8 cellular contexts compared by ENCODE assay signal in genomic region chr16:87950765-87951549, GRCh38. TPM values are rescaled to one million over a fixed set of nuclear protein-coding genes. Genes with fewer than 3 reads are reported as not detected.
DNase-seq lines count a peak whose midpoint lies in the region; ATAC-seq, FAIRE-seq and TF ChIP-seq lines count a peak whose summit lies in the region.

A gene with protein sequence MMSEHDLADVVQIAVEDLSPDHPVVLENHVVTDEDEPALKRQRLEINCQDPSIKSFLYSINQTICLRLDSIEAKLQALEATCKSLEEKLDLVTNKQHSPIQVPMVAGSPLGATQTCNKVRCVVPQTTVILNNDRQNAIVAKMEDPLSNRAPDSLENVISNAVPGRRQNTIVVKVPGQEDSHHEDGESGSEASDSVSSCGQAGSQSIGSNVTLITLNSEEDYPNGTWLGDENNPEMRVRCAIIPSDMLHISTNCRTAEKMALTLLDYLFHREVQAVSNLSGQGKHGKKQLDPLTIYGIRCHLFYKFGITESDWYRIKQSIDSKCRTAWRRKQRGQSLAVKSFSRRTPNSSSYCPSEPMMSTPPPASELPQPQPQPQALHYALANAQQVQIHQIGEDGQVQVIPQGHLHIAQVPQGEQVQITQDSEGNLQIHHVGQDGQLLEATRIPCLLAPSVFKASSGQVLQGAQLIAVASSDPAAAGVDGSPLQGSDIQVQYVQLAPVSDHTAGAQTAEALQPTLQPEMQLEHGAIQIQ (plus strand): TSS chr16:87951434. CDS start chr16:87975116, 23,682 bp downstream.

- intact Hi-C loops in cardiac septum (cut with DNase I) (no loop called here), transverse colon (cut with DNase I; ENCODE audit: low total_unique reads) (no loop called here)

- H4K12ac ChIP-seq in trophoblast cell (ENCODE audit: low read depth, low read length), result peak within 1 kb of the TSS; percentile 98

- TF ChIP-seq EP300 in transverse colon (IDR thresholded peaks at IDR 0.05; ENCODE audit: low read depth), result no peak

- H2BK12ac ChIP-seq in trophoblast cell (ENCODE audit: low read length), result peak within 1 kb of the TSS; percentile 74

- H2BK5ac ChIP-seq in trophoblast cell (ENCODE audit: low read depth, low read length, poor library complexity), result peak within 1 kb of the TSS; percentile 98

- no peak; the same call in 1 of the 2 replicates for TF ChIP-seq POLR2A in GM12892 (IDR thresholded peaks at IDR 0.05; ENCODE audit: low read depth, low read length)
- TF ChIP-seq POLR2A in transverse colon (IDR thresholded peaks at IDR 0.05), result peak; percentile 47

- H3K27ac ChIP-seq in adipose tissue (ENCODE audit: low read depth, low read length), result peak within 1 kb of the TSS; percentile 93
- peak within 1 kb of the TSS; percentile 95 for H3K27ac ChIP-seq in trophoblast cell (ENCODE audit: low read depth, low read length)
- peak within 1 kb of the TSS; percentile 88 to 98 (median 98) for H3K27ac ChIP-seq in transverse colon

- DNase-seq in GM12892 (ENCODE audit: insufficient read length) (peak; percentile 97), NCI-H1436 treated with DMSO at 0.1 percent for 48 hours (lab: John Stamatoyannopoulos, UW) (peak; percentile 82), T-cell (peak; percentile 92 to 100 (median 97)), cardiac septum (ENCODE audit: low spot score) (peak; percentile 99), trophoblast cell (peak; percentile 99), transverse colon (peak; percentile 98)

- H3K9me3 Mint-ChIP-seq in T-cell, result no peaks in the 10 kb centered on the region

- FAIRE-seq in GM12892 (lab: Jason Lieb, UNC), result peak; percentile 97

- no peaks in the 10 kb centered on the region for H3K9me3 ChIP-seq in trophoblast cell (ENCODE audit: insufficient read depth, low read depth, low read length)
- H3K9me3 ChIP-seq in transverse colon, result no peaks in the 10 kb centered on the region

- H3K4me1 Mint-ChIP-seq in T-cell, result peaks cover 39 to 53% (median 41%) of the 10 kb centered on the region in 3 donors

- POLR2A ChIA-PET in T-cell (lab: Charles Lee), result interaction anchor here in 1 of 2 donors (0.6 kb wide), 1 partner anchor 182 kb away, joined by 4 read pairs; no protein-coding TSS in a partner anchor

- peak within 1 kb of the TSS; percentile 94 for H3K4me2 ChIP-seq in trophoblast cell (ENCODE audit: low read length)

- peak within 1 kb of the TSS; percentile 99 for H4K8ac ChIP-seq in trophoblast cell (ENCODE audit: low read depth, low read length)

- peak within 1 kb of the TSS; percentile 98 for H2AK5ac ChIP-seq in trophoblast cell (ENCODE audit: low read length)

- peaks cover 14% of the 10 kb centered on the region for H3K79me2 ChIP-seq in trophoblast cell (ENCODE audit: control insufficient read depth, insufficient read depth, low read length, poor library complexity)

- peak within 1 kb of the TSS; percentile 99 for H4K91ac ChIP-seq in trophoblast cell (ENCODE audit: low read depth, low read length)

- peak within 1 kb of the TSS; percentile 92 for H3K4me3 ChIP-seq in trophoblast cell (ENCODE audit: low read depth, low read length)
- H3K4me3 ChIP-seq in transverse colon, result peak within 1 kb of the TSS; percentile 95 to 100 (median 97)

- in situ Hi-C loops in transverse colon (cut with MboI; ENCODE audit: low pct_ligation_motif_present in 1 of 4, low pct_unique_long_range_greater_than_20kb in 1 of 4, low sequenced_read_pairs in 3 of 4), result no loop called here

- H3K18ac ChIP-seq in trophoblast cell (ENCODE audit: low read length), result peak within 1 kb of the TSS; percentile 96

- H3K27ac Mint-ChIP-seq in T-cell, result peak within 1 kb of the TSS; percentile 100

- H3K23ac ChIP-seq in trophoblast cell (ENCODE audit: low read length), result peak within 1 kb of the TSS; percentile 54

- peak; percentile 45 to 83 (median 49) for TF ChIP-seq CTCF in transverse colon (IDR thresholded peaks at IDR 0.05)

- ATAC-seq in HG02852 (IDR thresholded peaks at IDR 0.05; ENCODE audit: unreplicated experiment), result peak; percentile 84
- ATAC-seq in T-cell (replicated peaks in 1 of 4), result peak; percentile 94 to 96 (median 96)

- peak within 1 kb of the TSS; percentile 100 for H3K4ac ChIP-seq in trophoblast cell (ENCODE audit: low read depth, low read length)

- 0 to 1% (median 0%) methylated on average over 69 to 73 of the region's 73 CpGs for WGBS in adipose tissue, 3 donors
- no CpG with 5 or more reads among the region's 73 CpGs for WGBS in trophoblast cell (ENCODE audit: extremely low coverage, insufficient coverage, insufficient read length)
- 0% methylated on average over 32 of the region's 73 CpGs; no CpG with 5 or more reads in 1 of the 2 donors for WGBS in transverse colon (ENCODE audit: low coverage in 1 of 2), 2 donors

- peak within 1 kb of the TSS; percentile 99 for H2BK120ac ChIP-seq in trophoblast cell (ENCODE audit: insufficient read depth, low read length, poor library complexity)

- H3K14ac ChIP-seq in trophoblast cell (ENCODE audit: low read length), result peak within 1 kb of the TSS; percentile 99

- H3K79me1 ChIP-seq in trophoblast cell (ENCODE audit: low read length), result peaks cover 36% of the 10 kb centered on the region

- peak within 1 kb of the TSS; percentile 98 for H2AFZ ChIP-seq in trophoblast cell (ENCODE audit: insufficient read depth, low read length, poor library complexity)

- H3K4me1 ChIP-seq in trophoblast cell (ENCODE audit: control insufficient read depth in 1 of 2, insufficient read depth in 2 of 2, low read length in 2 of 2) (peaks cover 30% of the 10 kb centered on the region in 2 experiments), transverse colon (peaks cover 16 to 43% (median 36%) of the 10 kb centered on the region in 4 donors)

- peak within 1 kb of the TSS; percentile 100 for H3K9ac ChIP-seq in trophoblast cell (ENCODE audit: low read length)

- H3K27me3 ChIP-seq in trophoblast cell (ENCODE audit: insufficient read depth, low read length), result no peaks in the 10 kb centered on the region
- no peaks in the 10 kb centered on the region for H3K27me3 ChIP-seq in transverse colon

- CTCF ChIA-PET in T-cell (lab: Charles Lee), result interaction anchor here in 1 of 2 donors (0.8 to 1.0 kb wide), 3 partner anchors 13 to 186 kb away, joined by 4 to 10 read pairs (median 4); partner anchors contain the start of gene KLHDC4

- H3K36me3 ChIP-seq in trophoblast cell (ENCODE audit: control insufficient read depth in 1 of 2, insufficient read depth in 2 of 2, low read length in 2 of 2) (peaks cover 11 to 13% of the 10 kb centered on the region in 2 experiments), transverse colon (no peaks in the 10 kb centered on the region)

- H3K27me3 Mint-ChIP-seq in T-cell, result peaks cover 2 to 3% of the 10 kb centered on the region in 2 donors

- peak within 1 kb of the TSS; percentile 93 to 99 (median 95) for H3K4me3 Mint-ChIP-seq in T-cell

- H3K36me3 Mint-ChIP-seq in T-cell, result peaks cover 15% of the 10 kb centered on the region

RNA-seq across cellular contexts. Expression of the gene that starts here (rescaled TPM):
- 14.5 TPM for polyA plus RNA-seq in GM12892 (2012; ENCODE audit: missing spikeins)
- total RNA-seq in T-cell (10 to 100 TPM; 57.1 to 81.9 (median 69.4) TPM), cardiac septum (18.4 TPM), transverse colon (10 to 100 TPM; 15.3 to 25.1 (median 18.7) TPM)
- polyA plus RNA-seq in adipose tissue, result 10 to 100 TPM in 2 of 3 donors, 1 to 10 TPM in 1; 6.0 to 12.3 (median 11.7) TPM
- 30.9 and 33.0 TPM in 2 replicates for polyA plus RNA-seq in trophoblast cell (2013)

Comparison
In these comparisons a context has a peak if more than half of its experiments do, and no peak if none do; other contexts are left out.
1. Peak in every context shown above with its lines: DNase-seq, ATAC-seq, H3K4me3 ChIP-seq and H3K27ac ChIP-seq.